In the genomic region with DNA sequence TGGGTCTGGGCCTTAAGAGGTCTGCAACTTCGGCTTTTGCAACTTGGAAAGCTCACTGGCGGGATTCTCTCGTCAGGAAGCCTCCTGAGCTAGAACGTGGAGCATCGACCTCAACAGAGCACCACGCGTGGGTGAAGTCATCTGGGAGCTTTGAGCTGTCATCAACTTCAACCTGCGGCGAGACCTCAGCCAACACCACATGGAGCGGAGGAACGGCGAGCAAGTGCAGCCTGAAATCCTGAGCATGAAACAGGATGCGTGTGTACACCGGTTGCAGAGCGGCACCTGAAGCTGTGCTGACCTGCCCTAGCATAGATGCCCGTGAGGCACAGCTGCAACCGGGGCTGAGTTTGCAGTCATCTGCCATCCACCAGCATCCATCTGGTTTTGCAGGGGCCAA, we compare ENCODE assay signal across 27 cellular contexts.
"Had no signal": no experiment of that assay in that cellular context is flagged by ENCODE, and none has a peak within 500 bp of the region (broad histone marks: within the 10 kb centered on the region; RNA-seq: fewer than 3 reads in every experiment).

No MANE protein-coding gene starts in this region.

- ATAC-seq: effector memory CD8-positive, alpha-beta T cell; esophagus mucosa; foreskin keratinocyte; gastrocnemius medialis; gastroesophageal sphincter; heart right ventricle had no signal

- FAIRE-seq: colon, endometrium, endothelial cell of umbilical vein, frontal cortex had no signal

- DNase-seq: colonic mucosa; cortex of kidney; dermis blood vessel endothelial cell; dorsolateral prefrontal cortex; effector CD4-positive, alpha-beta T cell; effector CD8-positive, alpha-beta T cell; effector memory CD4-positive, alpha-beta T cell; effector memory CD8-positive, alpha-beta T cell; endodermal cell; erythroblast; esophagus squamous epithelium; foreskin fibroblast; foreskin keratinocyte; foreskin melanocyte; gastrocnemius medialis; glutamatergic neuron; head of caudate nucleus; heart right ventricle had no signal

- H3K27me3 ChIP-seq: colonic mucosa, foreskin keratinocyte, gastrocnemius medialis had no signal

- H3K4me3 ChIP-seq: colonic mucosa, coronary artery, dorsolateral prefrontal cortex, esophagus muscularis mucosa, esophagus squamous epithelium, gastrocnemius medialis, gastroesophageal sphincter, heart right ventricle had no signal

- H3K9me3 ChIP-seq: colonic mucosa, esophagus muscularis mucosa, esophagus squamous epithelium, gastrocnemius medialis, gastroesophageal sphincter, heart right ventricle had no signal

- H3K36me3 ChIP-seq: colonic mucosa, esophagus muscularis mucosa, esophagus squamous epithelium, gastrocnemius medialis, gastroesophageal sphincter, heart right ventricle had no signal

- H3K4me1 ChIP-seq: colonic mucosa, esophagus muscularis mucosa, esophagus squamous epithelium, foreskin keratinocyte, gastrocnemius medialis, gastroesophageal sphincter, heart right ventricle had no signal

- H3K27ac ChIP-seq: colonic mucosa, coronary artery, dorsolateral prefrontal cortex, epithelial cell of prostate, esophagus muscularis mucosa, esophagus squamous epithelium, foreskin keratinocyte, gastrocnemius medialis, gastroesophageal sphincter, heart right ventricle had no signal
